9 cellular contexts compared by ENCODE assay signal in genomic region chr5:157516016-157516415, GRCh38. TPM values are rescaled to one million over a fixed set of nuclear protein-coding genes. Genes with fewer than 3 reads are reported as not detected.
DNase-seq lines count a peak whose midpoint lies in the region; ATAC-seq and TF ChIP-seq lines count a peak whose summit lies in the region.
"Had no signal": no experiment of that assay in that cellular context is flagged by ENCODE, and none has a peak within 500 bp of the region (broad histone marks: within the 10 kb centered on the region; RNA-seq: fewer than 3 reads in every experiment).

No MANE protein-coding gene starts in this region.

- peak; percentile 44 for DNase-seq in activated naive CD4-positive, alpha-beta T cell treated with anti-CD3 and anti-CD28 coated beads for 36 hours
- DNase-seq in activated naive CD4-positive, alpha-beta T cell treated with anti-CD3 and anti-CD28 coated beads, Interleukin-2, amount 50 U/mL, for 16 hours, result no peak
- DNase-seq in ascending aorta (ENCODE audit: low spot score in 2 of 2), result no peak
- DNase-seq in memory B cell (ENCODE audit: low spot score in 2 of 2), result no peak
- no peak for DNase-seq in transverse colon
- no peak for DNase-seq in effector CD4-positive, alpha-beta T cell
- no peak for DNase-seq in PC-9

- no peaks in the 10 kb centered on the region for H3K4me1 Mint-ChIP-seq in activated naive CD4-positive, alpha-beta T cell treated with anti-CD3 and anti-CD28 coated beads for 36 hours (ENCODE audit: low read depth)
- peaks cover 34% of the 10 kb centered on the region for H3K4me1 Mint-ChIP-seq in memory B cell

- no peak overlapping the region for H3K4me3 Mint-ChIP-seq in activated naive CD4-positive, alpha-beta T cell treated with anti-CD3 and anti-CD28 coated beads for 36 hours
- H3K4me3 Mint-ChIP-seq in memory B cell, result no peak overlapping the region

- H3K79me2 ChIP-seq in PC-9 (ENCODE audit: low read depth), result no peaks in the 10 kb centered on the region

- peak overlapping the region; percentile 62 to 82 for H3K27ac ChIP-seq in ascending aorta
- H3K27ac ChIP-seq in transverse colon, result peak overlapping the region; percentile 78 to 82 (median 81)
- no peak overlapping the region for H3K27ac ChIP-seq in PC-9
- H3K27ac ChIP-seq: VCaP had no signal

- H3K9me3 ChIP-seq in ascending aorta (no peaks in the 10 kb centered on the region), transverse colon (no peaks in the 10 kb centered on the region), PC-9 (ENCODE audit: insufficient read depth, low read depth) (no peaks in the 10 kb centered on the region)

- H3K4me3 ChIP-seq in ascending aorta (no peak overlapping the region), transverse colon (no peak overlapping the region), PC-9 (no peak overlapping the region)

- H3K4me2 ChIP-seq in PC-9, result no peak overlapping the region

- no peaks in the 10 kb centered on the region for H4K20me1 ChIP-seq in PC-9 (ENCODE audit: insufficient read depth)

- 62% methylated on average over 3 of the region's 3 CpGs; no CpG with 5 or more reads in 1 of the 2 donors for WGBS in transverse colon (ENCODE audit: low coverage in 1 of 2), 2 donors

- H2AFZ ChIP-seq in PC-9, result no peak overlapping the region

- H3K36me3 ChIP-seq in ascending aorta (peaks cover 3 to 9% of the 10 kb centered on the region in 2 donors), transverse colon (no peaks in the 10 kb centered on the region), PC-9 (ENCODE audit: low read depth) (0 out of 2 replicates have a peak, but pooled peaks cover 6% of the 10 kb centered on the region)

- no peaks in the 10 kb centered on the region for H3K27me3 Mint-ChIP-seq in activated naive CD4-positive, alpha-beta T cell treated with anti-CD3 and anti-CD28 coated beads for 36 hours (ENCODE audit: low read depth)
- H3K27me3 Mint-ChIP-seq in memory B cell, result no peaks in the 10 kb centered on the region

- no TSS peak for BruUV-seq in PC-9 (replicated peaks; lab: Mats Ljungman, UMichigan)

- CTCF ChIA-PET in activated naive CD4-positive, alpha-beta T cell treated with anti-CD3 and anti-CD28 coated beads for 36 hours (lab: Charles Lee), result interaction anchor here (0.9 to 1.5 kb wide), 2 partner anchors 13 to 227 kb away, joined by 4 read pairs; partner anchors contain the start of gene LSM11
- CTCF ChIA-PET in PC-9 (lab: Charles Lee), result no interaction called here

- intact Hi-C loops in activated naive CD4-positive, alpha-beta T cell treated with anti-CD3 and anti-CD28 coated beads for 36 hours (cut with micrococcal nuclease), result no loop called here
- intact Hi-C loops in ascending aorta (cut with DNase I), result no loop called here
- intact Hi-C loops in transverse colon (cut with DNase I; ENCODE audit: low total_unique reads), result no loop called here
- intact Hi-C loops in PC-9 (cut with micrococcal nuclease; ENCODE audit: unreplicated experiment), result loop anchor here (10.0 kb wide), 1 partner anchor 149 kb away; no protein-coding TSS in a partner anchor

- peaks cover 30% of the 10 kb centered on the region for H3F3A ChIP-seq in PC-9 (ENCODE audit: insufficient read depth, low read depth)

- H3K9me3 Mint-ChIP-seq in activated naive CD4-positive, alpha-beta T cell treated with anti-CD3 and anti-CD28 coated beads for 36 hours, result no peaks in the 10 kb centered on the region
- H3K9me3 Mint-ChIP-seq in memory B cell, result no peaks in the 10 kb centered on the region

- in situ Hi-C loops in transverse colon (cut with MboI; ENCODE audit: low pct_ligation_motif_present in 1 of 4, low pct_unique_long_range_greater_than_20kb in 1 of 4, low sequenced_read_pairs in 3 of 4), result no loop called here

- no peak for TF ChIP-seq POLR2A in transverse colon (IDR thresholded peaks at IDR 0.05)

- H3K4me1 ChIP-seq in ascending aorta (peaks cover 14 to 30% of the 10 kb centered on the region in 2 donors), transverse colon (peaks cover 4 to 34% (median 22%) of the 10 kb centered on the region in 4 donors), PC-9 (replicated peaks; ENCODE audit: insufficient read depth) (peaks cover 28% of the 10 kb centered on the region)

- POLR2A ChIA-PET in PC-9 (lab: Charles Lee; ENCODE audit: unreplicated experiment), result interaction anchor here (0.6 to 0.7 kb wide), 2 partner anchors 166 to 177 kb away, joined by 3 to 9 read pairs; no protein-coding TSS in a partner anchor

- ATAC-seq in memory B cell (ENCODE audit: low read depth) (no peak), GM18498 (IDR thresholded peaks at IDR 0.05; ENCODE audit: unreplicated experiment) (no peak)

- no peak for TF ChIP-seq EP300 in transverse colon (IDR thresholded peaks at IDR 0.05; ENCODE audit: low read depth)

- H3K27ac Mint-ChIP-seq in activated naive CD4-positive, alpha-beta T cell treated with anti-CD3 and anti-CD28 coated beads for 36 hours, result no peak overlapping the region
- peak overlapping the region; percentile 45 for H3K27ac Mint-ChIP-seq in memory B cell

- no peak for TF ChIP-seq CTCF in ascending aorta (IDR thresholded peaks at IDR 0.05)
- TF ChIP-seq CTCF in transverse colon (IDR thresholded peaks at IDR 0.05), result no peak
- TF ChIP-seq CTCF in PC-9 (conservative IDR thresholded peaks at IDR 0.05), result no peak

- H3K36me3 Mint-ChIP-seq in activated naive CD4-positive, alpha-beta T cell treated with anti-CD3 and anti-CD28 coated beads for 36 hours (ENCODE audit: low read depth), result peaks cover 7% of the 10 kb centered on the region
- H3K36me3 Mint-ChIP-seq in memory B cell, result peaks cover 54% of the 10 kb centered on the region

- H3K27me3 ChIP-seq in ascending aorta, result no peaks in the 10 kb centered on the region
- no peaks in the 10 kb centered on the region for H3K27me3 ChIP-seq in transverse colon
- no peaks in the 10 kb centered on the region for H3K27me3 ChIP-seq in PC-9 (ENCODE audit: insufficient read depth, low read depth)

- no peaks in the 10 kb centered on the region for H3K9me2 ChIP-seq in PC-9 (ENCODE audit: insufficient read depth)

RNA-seq across cellular contexts. Expression of gene NIPAL4, which starts 56.0 kb away (rescaled TPM):
- total RNA-seq in activated naive CD4-positive, alpha-beta T cell treated with anti-CD3 and anti-CD28 coated beads for 36 hours, result 10 to 100 TPM; 10.1 TPM
- total RNA-seq in ascending aorta, result not detected
- total RNA-seq in transverse colon, result under 1 TPM in 2 of 4 donors, not detected in 2; 0.48 to 0.82 TPM
- 0.24 TPM in 1 of 2 replicates, not detected in the other for total RNA-seq in PC-9 (2021)

RNA-seq across cellular contexts. Expression of gene ADAM19, which starts 59.6 kb away (rescaled TPM):
- 10 to 100 TPM; 37.3 to 39.3 TPM for total RNA-seq in activated naive CD4-positive, alpha-beta T cell treated with anti-CD3 and anti-CD28 coated beads for 36 hours
- 11.7 TPM for total RNA-seq in ascending aorta
- 10 to 100 TPM in 3 of 4 donors, 1 to 10 TPM in 1; 4.0 to 28.1 (median 15.1) TPM for total RNA-seq in transverse colon
- total RNA-seq in PC-9 (2021), result 7.6 and 9.3 TPM in 2 replicates
